In the genomic region with DNA sequence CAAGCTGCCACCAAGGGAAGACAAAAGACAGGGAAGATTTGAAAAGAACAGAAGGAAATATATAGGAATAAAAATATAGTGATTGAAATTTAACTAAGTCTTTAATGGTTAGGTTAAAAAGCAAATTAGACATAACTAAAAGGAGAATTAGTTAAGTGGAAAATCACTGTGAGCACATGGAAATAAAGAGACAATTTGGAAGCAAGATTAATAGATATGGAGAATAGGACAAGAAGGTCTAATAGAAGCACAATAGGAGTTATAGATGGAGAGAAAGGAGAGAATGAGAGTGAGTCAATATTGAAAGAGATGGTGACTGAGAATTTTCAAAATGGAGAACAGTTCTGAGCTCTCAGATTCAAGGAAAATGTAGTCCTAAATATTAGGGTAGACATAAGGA, we compare ENCODE assay signal across 29 cellular contexts.
DNase-seq lines count a peak whose midpoint lies in the region; ATAC-seq and TF ChIP-seq lines count a peak whose summit lies in the region.
"Had no signal": no experiment of that assay in that cellular context is flagged by ENCODE, and none has a peak within 500 bp of the region (broad histone marks: within the 10 kb centered on the region; RNA-seq: fewer than 3 reads in every experiment).

No MANE protein-coding gene starts in this region.

- H3K4me1 ChIP-seq in SK-N-SH (ENCODE audit: control insufficient read depth in 1 of 2, insufficient read depth in 2 of 2, low read depth in 1 of 2, low read length in 1 of 2) (no peaks in the 10 kb centered on the region), HEK293 (ENCODE audit: control insufficient read depth, insufficient read depth, low read length) (no peaks in the 10 kb centered on the region)
- H3K4me1 ChIP-seq: BE2C, Caco-2 had no signal

- DNase-seq in SK-N-SH (no peak), DMS114 treated with DMSO at 0.1 percent for 48 hours (lab: John Stamatoyannopoulos, UW; ENCODE audit: unreplicated experiment) (no peak)
- DNase-seq: 8988T; ACHN; AML-193; BE2C; C1 segment of cervical spinal cord; Caco-2; Calu3; CD4-positive, alpha-beta memory T cell; CD4-positive, alpha-beta T cell; CD4-positive, CD25-positive, alpha-beta regulatory T cell; CD8-positive, alpha-beta memory T cell; CD8-positive, alpha-beta T cell; COR-L47; DMS 273 treated with DMSO at 0.1 percent for 48 hours; DMS153; DMS53; DMS79; DMS79 treated with DMSO at 0.1 percent for 48 hours; DND-41; EL had no signal

- H3K4me2 ChIP-seq in SK-N-SH = no peak overlapping the region
- H3K4me2 ChIP-seq: A549; BLaER1; BLaER1 treated with 17β-estradiol and CSF1 and Interleukin-3, amounts not matched to agents 10 nM and 100 nM had no signal

- H3K9me2 ChIP-seq in SK-N-SH = no peaks in the 10 kb centered on the region

- H3K9ac ChIP-seq in SK-N-SH = no peak overlapping the region
- H3K9ac ChIP-seq: BLaER1; BLaER1 treated with 17β-estradiol and CSF1 and Interleukin-3, amounts not matched to agents 10 nM and 100 nM had no signal

- H3K27me3 ChIP-seq in SK-N-SH (ENCODE audit: insufficient read depth) = no peaks in the 10 kb centered on the region
- H3K27me3 ChIP-seq: BE2C; BLaER1; BLaER1 treated with 17β-estradiol and CSF1 and Interleukin-3, amounts not matched to agents 10 nM and 100 nM had no signal

- no peaks in the 10 kb centered on the region for H3K79me2 ChIP-seq in SK-N-SH (ENCODE audit: insufficient read depth)

- no peak overlapping the region for H2AFZ ChIP-seq in SK-N-SH (ENCODE audit: low read depth)

- no peak for TF ChIP-seq EP300 in SK-N-SH (IDR thresholded peaks at IDR 0.05; ENCODE audit: borderline replicate concordance in 1 of 2, low read depth in 1 of 2, low read length in 1 of 2)

- ATAC-seq in SK-N-SH treated with all-trans-retinoic acid at 6 μM for 48 hours = no peak
- ATAC-seq: A549; CD8-positive, alpha-beta T cell had no signal

- TF ChIP-seq CTCF in SK-N-SH (IDR thresholded peaks at IDR 0.05) (no peak), HEK293 (tag by site-specific recombination; IDR thresholded peaks at IDR 0.05) (no peak)

- no peaks in the 10 kb centered on the region for H3K36me3 ChIP-seq in SK-N-SH (replicated peaks in 1 of 2; ENCODE audit: control insufficient read depth in 1 of 2, insufficient read depth in 2 of 2, low read length in 1 of 2)
- H3K36me3 ChIP-seq in HEK293 (ENCODE audit: control insufficient read depth in 2 of 2, insufficient read depth in 1 of 2, low read length in 2 of 2) = no peaks in the 10 kb centered on the region
- H3K36me3 ChIP-seq: BE2C; BLaER1; BLaER1 treated with 17β-estradiol and CSF1 and Interleukin-3, amounts not matched to agents 10 nM and 100 nM had no signal

- H3K9me3 ChIP-seq in SK-N-SH (peaks cover 10% of the 10 kb centered on the region), HEK293 (ENCODE audit: control insufficient read depth, insufficient read depth, low read depth, low read length) (no peaks in the 10 kb centered on the region)
- H3K9me3 ChIP-seq: BE2C, Caco-2 had no signal

- no peaks in the 10 kb centered on the region for H4K20me1 ChIP-seq in SK-N-SH (ENCODE audit: insufficient read depth)
- H4K20me1 ChIP-seq: BLaER1; BLaER1 treated with 17β-estradiol and CSF1 and Interleukin-3, amounts not matched to agents 10 nM and 100 nM had no signal

- POLR2A ChIA-PET in SK-N-SH (lab: Yijun Ruan, JAX) (no interaction called here), HEK293 (lab: Yijun Ruan, JAX) (no interaction called here)

- no peak overlapping the region for H3K27ac ChIP-seq in SK-N-SH (ENCODE audit: low read depth in 2 of 2, low read length in 1 of 2)
- H3K27ac ChIP-seq in HEK293 (ENCODE audit: extremely low read depth, low read depth, low read length) = no peak overlapping the region
- H3K27ac ChIP-seq: 22Rv1; A549; BLaER1; BLaER1 treated with 17β-estradiol and CSF1 and Interleukin-3, amounts not matched to agents 10 nM and 100 nM; C4-2B had no signal

- CTCF ChIA-PET in SK-N-SH (lab: Yijun Ruan, JAX) (no interaction called here), HEK293 (lab: Yijun Ruan, JAX) (no interaction called here)

- H3K4me3 ChIP-seq in SK-N-SH (ENCODE audit: low read depth in 2 of 2, low read length in 1 of 2) (no peak overlapping the region), HEK293 (ENCODE audit: low read depth, low read length) (no peak overlapping the region)
- H3K4me3 ChIP-seq: A549; BLaER1; BLaER1 treated with 17β-estradiol and CSF1 and Interleukin-3, amounts not matched to agents 10 nM and 100 nM had no signal

- TF ChIP-seq RAD21 in SK-N-SH (IDR thresholded peaks at IDR 0.05; ENCODE audit: low read length) = no peak

- no peaks in the 10 kb centered on the region for H3F3A ChIP-seq in SK-N-SH (replicated peaks; ENCODE audit: insufficient read depth)

TF ChIP-seq in SK-N-SH treated with all-trans-retinoic acid at 6 μM for 48 hours, 23 proteins besides CTCF, POLR2A, EP300 and RAD21:
- TF ChIP-seq ZFP30 (CRISPR knock-in tag; IDR thresholded peaks at IDR 0.05) (peak; percentile 88), PPARA (CRISPR knock-in tag; IDR thresholded peaks at IDR 0.05; ENCODE audit: borderline replicate concordance) (no peak)

TF ChIP-seq in SK-N-SH, 30 proteins besides CTCF, POLR2A, EP300 and RAD21:
- TF ChIP-seq RFX5 (IDR thresholded peaks at IDR 0.05; ENCODE audit: low read length) (no peak), POLR2AphosphoS5 (IDR thresholded peaks at IDR 0.05; ENCODE audit: low read depth, low read length) (no peak), NRF1 (IDR thresholded peaks at IDR 0.05; ENCODE audit: low read depth, low read length) (no peak), ELF1 (IDR thresholded peaks at IDR 0.05) (no peak), FOSL2 (IDR thresholded peaks at IDR 0.05; ENCODE audit: borderline replicate concordance, low read depth) (no peak), CHD2 (IDR thresholded peaks at IDR 0.05; ENCODE audit: low read length, partially characterized antibody) (no peak)

TF ChIP-seq in HEK293, 187 proteins besides CTCF, POLR2A, EP300 and RAD21:
- no peak for TF ChIP-seq ZNF561 (tag by site-specific recombination; IDR thresholded peaks at IDR 0.05; ENCODE audit: borderline replicate concordance)
- TF ChIP-seq, protein P1, sequence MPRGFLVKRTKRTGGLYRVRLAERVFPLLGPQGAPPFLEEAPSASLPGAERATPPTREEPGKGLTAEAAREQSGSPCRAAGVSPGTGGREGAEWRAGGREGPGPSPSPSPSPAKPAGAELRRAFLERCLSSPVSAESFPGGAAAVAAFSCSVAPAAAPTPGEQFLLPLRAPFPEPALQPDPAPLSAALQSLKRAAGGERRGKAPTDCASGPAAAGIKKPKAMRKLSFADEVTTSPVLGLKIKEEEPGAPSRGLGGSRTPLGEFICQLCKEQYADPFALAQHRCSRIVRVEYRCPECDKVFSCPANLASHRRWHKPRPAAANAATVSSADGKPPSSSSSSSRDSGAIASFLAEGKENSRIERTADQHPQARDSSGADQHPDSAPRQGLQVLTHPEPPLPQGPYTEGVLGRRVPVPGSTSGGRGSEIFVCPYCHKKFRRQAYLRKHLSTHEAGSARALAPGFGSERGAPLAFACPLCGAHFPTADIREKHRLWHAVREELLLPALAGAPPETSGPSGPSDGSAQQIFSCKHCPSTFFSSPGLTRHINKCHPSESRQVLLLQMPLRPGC (tag by site-specific recombination; IDR thresholded peaks at IDR 0.05) = no peak
- TF ChIP-seq ZNF133 (tag by site-specific recombination; IDR thresholded peaks at IDR 0.05) = peak; percentile 65
- no peak for TF ChIP-seq SETDB1 (IDR thresholded peaks at IDR 0.05; ENCODE audit: insufficient read length, low read length)
TF ChIP-seq in HEK293: peak in this region for 1.
